Comparison of ENCODE assay signal across 31 cellular contexts in genomic region chr16:5971924-5972323, GRCh38.
"Had no signal": no experiment of that assay in that cellular context is flagged by ENCODE, and none has a peak within 500 bp of the region (broad histone marks: within the 10 kb centered on the region; RNA-seq: fewer than 3 reads in every experiment).

No MANE protein-coding gene starts in this region.

- H3K27ac Mint-ChIP-seq: activated CD4-positive, alpha-beta memory T cell treated with anti-CD3 and anti-CD28 coated beads for 36 hours; activated CD4-positive, alpha-beta T cell treated with anti-CD3 and anti-CD28 coated beads for 36 hours; activated CD4-positive, alpha-beta T cell treated with anti-CD3 and anti-CD28 coated beads, Interleukin-2, amount 10 ng/mL, durations not matched to agents 24 days and 14 days; activated CD8-positive, alpha-beta memory T cell treated with anti-CD3 and anti-CD28 coated beads, Interleukin-2, amount 10 ng/mL, durations not matched to agents 7 days and 5 days; activated CD8-positive, alpha-beta T cell treated with anti-CD3 and anti-CD28 coated beads, Interleukin-2, amount 10 ng/mL, durations not matched to agents 7 days and 5 days; activated naive CD8-positive, alpha-beta T cell; activated T-helper 1 cell treated with anti-CD3 and anti-CD28 coated beads, Interleukin-12 subunit alpha, Interleukin-12 subunit beta, Interleukin-2, Interleukin-4 antibody, amounts not matched to agents 30 ng/mL and 10 ng/mL and 1 ng/mL, durations not matched to agents 14 hours and 24 hours and 36 hours; effector memory CD8-positive, alpha-beta T cell; T-helper 17 cell; T-helper 2 cell treated with Interferon-gamma antibody and Interleukin-4, amounts not matched to agents 5 μg/mL and 100 μg/mL, for 36 hours had no signal

- H3K9me3 ChIP-seq: body of pancreas, gastrocnemius medialis had no signal

- DNase-seq: activated CD4-positive, alpha-beta memory T cell treated with anti-CD3 and anti-CD28 coated beads for 36 hours; activated CD4-positive, alpha-beta T cell treated with anti-CD3 and anti-CD28 coated beads for 36 hours; activated CD4-positive, alpha-beta T cell treated with anti-CD3 and anti-CD28 coated beads, Interleukin-2, amount 10 ng/mL, durations not matched to agents 24 days and 14 days; activated CD4-positive, CD25-positive, alpha-beta regulatory T cell; activated CD4-positive, CD25-positive, alpha-beta regulatory T cell treated with anti-CD3 and anti-CD28 coated beads, Interleukin-2, amount 50 U/mL, for 72 hours; activated CD8-positive, alpha-beta memory T cell treated with anti-CD3 and anti-CD28 coated beads, Interleukin-2, amount 10 ng/mL, durations not matched to agents 7 days and 5 days; activated CD8-positive, alpha-beta memory T cell treated with anti-CD3 and anti-CD28 coated beads, Interleukin-2, amount 50 U/mL, for 4 hours; activated CD8-positive, alpha-beta T cell treated with anti-CD3 and anti-CD28 coated beads, Interleukin-2, amount 10 ng/mL, durations not matched to agents 7 days and 5 days; activated gamma-delta T cell treated with Interleukin-2 at 50 U/mL for 16 hours; activated naive CD4-positive, alpha-beta T cell treated with anti-CD3 and anti-CD28 coated beads, Interleukin-2, amount 50 U/mL, for 16 hours; activated naive CD4-positive, alpha-beta T cell treated with Interleukin-2 at 50 U/mL for 16 hours; activated T-cell treated with anti-CD3 and anti-CD28 coated beads, Interleukin-2, amount 50 U/mL, for 1 hour; activated T-cell treated with anti-CD3 and anti-CD28 coated beads, Interleukin-2, amount 50 U/mL, for 48 hours; amniotic stem cell; body of pancreas; caudate nucleus; cortex of kidney; dermis blood vessel endothelial cell; effector CD4-positive, alpha-beta T cell; effector memory CD8-positive, alpha-beta T cell; erythroblast; foreskin keratinocyte; gastrocnemius medialis; glutamatergic neuron; T-helper 1 cell; T-helper 17 cell; T1000 had no signal

- H3K36me3 Mint-ChIP-seq: activated CD4-positive, alpha-beta memory T cell treated with anti-CD3 and anti-CD28 coated beads for 36 hours; activated CD8-positive, alpha-beta memory T cell treated with anti-CD3 and anti-CD28 coated beads, Interleukin-2, amount 10 ng/mL, durations not matched to agents 7 days and 5 days; activated naive CD8-positive, alpha-beta T cell had no signal

- H3K4me3 Mint-ChIP-seq: activated CD4-positive, alpha-beta memory T cell treated with anti-CD3 and anti-CD28 coated beads for 36 hours; activated CD4-positive, alpha-beta T cell treated with anti-CD3 and anti-CD28 coated beads for 36 hours; activated CD4-positive, alpha-beta T cell treated with anti-CD3 and anti-CD28 coated beads, Interleukin-2, amount 10 ng/mL, durations not matched to agents 24 days and 14 days; activated CD8-positive, alpha-beta memory T cell treated with anti-CD3 and anti-CD28 coated beads, Interleukin-2, amount 10 ng/mL, durations not matched to agents 7 days and 5 days; activated CD8-positive, alpha-beta T cell treated with anti-CD3 and anti-CD28 coated beads, Interleukin-2, amount 10 ng/mL, durations not matched to agents 7 days and 5 days; activated naive CD8-positive, alpha-beta T cell; activated T-helper 1 cell treated with anti-CD3 and anti-CD28 coated beads, Interleukin-12 subunit alpha, Interleukin-12 subunit beta, Interleukin-2, Interleukin-4 antibody, amounts not matched to agents 30 ng/mL and 10 ng/mL and 1 ng/mL, durations not matched to agents 14 hours and 24 hours and 36 hours; effector memory CD8-positive, alpha-beta T cell; T-helper 17 cell; T-helper 2 cell treated with Interferon-gamma antibody and Interleukin-4, amounts not matched to agents 5 μg/mL and 100 μg/mL, for 36 hours had no signal

- H3K4me3 ChIP-seq: body of pancreas, esophagus muscularis mucosa, gastrocnemius medialis had no signal

- H3K4me1 Mint-ChIP-seq: activated CD4-positive, alpha-beta T cell treated with anti-CD3 and anti-CD28 coated beads for 36 hours; activated CD4-positive, alpha-beta T cell treated with anti-CD3 and anti-CD28 coated beads, Interleukin-2, amount 10 ng/mL, durations not matched to agents 24 days and 14 days; activated CD8-positive, alpha-beta memory T cell treated with anti-CD3 and anti-CD28 coated beads, Interleukin-2, amount 10 ng/mL, durations not matched to agents 7 days and 5 days; T-helper 17 cell had no signal

- H3K4me1 ChIP-seq: body of pancreas, esophagus muscularis mucosa, foreskin keratinocyte, gastrocnemius medialis had no signal

- H3K27me3 ChIP-seq: body of pancreas, foreskin keratinocyte, gastrocnemius medialis had no signal

- H3K36me3 ChIP-seq: esophagus muscularis mucosa, gastrocnemius medialis had no signal

- H3K27ac ChIP-seq: body of pancreas, esophagus muscularis mucosa, foreskin keratinocyte, gastrocnemius medialis had no signal

- H3K27me3 Mint-ChIP-seq: activated CD4-positive, alpha-beta memory T cell treated with anti-CD3 and anti-CD28 coated beads for 36 hours; activated CD4-positive, alpha-beta T cell treated with anti-CD3 and anti-CD28 coated beads for 36 hours; activated CD4-positive, alpha-beta T cell treated with anti-CD3 and anti-CD28 coated beads, Interleukin-2, amount 10 ng/mL, durations not matched to agents 24 days and 14 days; activated CD8-positive, alpha-beta memory T cell treated with anti-CD3 and anti-CD28 coated beads, Interleukin-2, amount 10 ng/mL, durations not matched to agents 7 days and 5 days; effector memory CD8-positive, alpha-beta T cell; T-helper 17 cell had no signal

- ATAC-seq: activated CD4-positive, alpha-beta T cell treated with anti-CD3 and anti-CD28 coated beads for 36 hours; activated CD8-positive, alpha-beta memory T cell treated with anti-CD3 and anti-CD28 coated beads, Interleukin-2, amount 10 ng/mL, durations not matched to agents 7 days and 5 days; activated CD8-positive, alpha-beta T cell treated with anti-CD3 and anti-CD28 coated beads, Interleukin-2, amount 10 ng/mL, durations not matched to agents 7 days and 5 days; body of pancreas; effector memory CD8-positive, alpha-beta T cell; foreskin keratinocyte; gastrocnemius medialis; T-helper 17 cell had no signal
